In genomic region chr10:18254086-18254485, GRCh38 we compare ENCODE assay signal across 19 cellular contexts.
DNase-seq lines count a peak whose midpoint lies in the region; ATAC-seq and TF ChIP-seq lines count a peak whose summit lies in the region.
"Had no signal": no experiment of that assay in that cellular context is flagged by ENCODE, and none has a peak within 500 bp of the region (broad histone marks: within the 10 kb centered on the region; RNA-seq: fewer than 3 reads in every experiment).

No MANE protein-coding gene starts in this region.

- H2AFZ ChIP-seq in GM23248: no peak overlapping the region
- no peak overlapping the region for H2AFZ ChIP-seq in mesenchymal stem cell (ENCODE audit: low read depth, low read length)

- TF ChIP-seq CTCF in vagina (IDR thresholded peaks at IDR 0.05): no peak

- H3K27ac ChIP-seq in GM23248 (no peak overlapping the region), mesenchymal stem cell (ENCODE audit: low read length, poor library complexity, severe bottlenecking) (no peak overlapping the region), vagina (no peak overlapping the region)
- H3K27ac ChIP-seq: Peyer's patch had no signal

- no peaks in the 10 kb centered on the region for H3K36me3 Mint-ChIP-seq in activated CD8-positive, alpha-beta memory T cell treated with anti-CD3 and anti-CD28 coated beads, Interleukin-2, amount 10 ng/mL, durations not matched to agents 7 days and 5 days

- H3F3A ChIP-seq in GM23248 (ENCODE audit: insufficient read depth): peaks cover 9% of the 10 kb centered on the region; the same call in 1 of the 2 replicates

- H3K9me3 ChIP-seq in GM23248 (ENCODE audit: low read depth) (no peaks in the 10 kb centered on the region), mesenchymal stem cell (ENCODE audit: control insufficient read depth, low read length) (no peaks in the 10 kb centered on the region), vagina (no peaks in the 10 kb centered on the region)
- H3K9me3 ChIP-seq: BE2C, Peyer's patch had no signal

- CTCF ChIA-PET in activated CD8-positive, alpha-beta memory T cell treated with anti-CD3 and anti-CD28 coated beads, Interleukin-2, amount 10 ng/mL, durations not matched to agents 7 days and 5 days (lab: Charles Lee): no interaction called here

- no peak overlapping the region for H2BK15ac ChIP-seq in mesenchymal stem cell (ENCODE audit: low read depth, poor library complexity, severe bottlenecking)

- no peaks in the 10 kb centered on the region for H3K27me3 Mint-ChIP-seq in activated CD8-positive, alpha-beta memory T cell treated with anti-CD3 and anti-CD28 coated beads, Interleukin-2, amount 10 ng/mL, durations not matched to agents 7 days and 5 days

- H3K79me2 ChIP-seq in GM23248 (ENCODE audit: insufficient read depth): no peaks in the 10 kb centered on the region

- H3K18ac ChIP-seq in mesenchymal stem cell (ENCODE audit: low read depth in 1 of 2, low read length in 2 of 2): no peak overlapping the region

- H3K4me2 ChIP-seq in GM23248 (ENCODE audit: unreplicated experiment) (no peak overlapping the region), mesenchymal stem cell (ENCODE audit: low read length, poor library complexity, severe bottlenecking) (no peak overlapping the region)

- H3K9me2 ChIP-seq in GM23248 (ENCODE audit: insufficient read depth): no peaks in the 10 kb centered on the region

- DNase-seq in GM23248 (peak; percentile 41), fibroblast of gingiva (ENCODE audit: low read depth) (peak; percentile 76), mesenchymal stem cell (no peak), globus pallidus (ENCODE audit: low spot score) (no peak), vagina (ENCODE audit: extremely low spot score in 2 of 2) (no peak), hypothalamus (lab: John Stamatoyannopoulos, UW) (no peak)
- DNase-seq in activated CD8-positive, alpha-beta memory T cell treated with anti-CD3 and anti-CD28 coated beads, Interleukin-2, amount 10 ng/mL, durations not matched to agents 7 days and 5 days: no peak
- DNase-seq: BE2C, DMS53, GDM1, NCI-H1092, NCI-H1436, NCI-H187 treated with DMSO at 0.1 percent for 48 hours, NCI-H226, NCI-H510A treated with DMSO at 0.1 percent for 48 hours, NCI-H748 treated with DMSO at 0.1 percent for 48 hours, Peyer's patch had no signal

- H3K79me1 ChIP-seq in mesenchymal stem cell (replicated peaks; ENCODE audit: low read length, poor library complexity, severe bottlenecking): no peaks in the 10 kb centered on the region

- no peak overlapping the region for H3K4ac ChIP-seq in mesenchymal stem cell (ENCODE audit: low read depth in 1 of 2, low read length in 2 of 2)

- H3K23ac ChIP-seq in mesenchymal stem cell (ENCODE audit: low read length in 2 of 2): no peak overlapping the region

- H3K4me3 Mint-ChIP-seq in activated CD8-positive, alpha-beta memory T cell treated with anti-CD3 and anti-CD28 coated beads, Interleukin-2, amount 10 ng/mL, durations not matched to agents 7 days and 5 days: no peak overlapping the region

- WGBS in GM23248 (ENCODE audit: low coverage in 1 of 2, low lambda C conversion rate in 2 of 2, missing lambda C conversion rate in 2 of 2), 2 experiments: 47 to 53% methylated on average over 2 of the region's 2 CpGs
- WGBS in mesenchymal stem cell: 88% methylated on average over 1 of the region's 2 CpGs

- no peak overlapping the region for H3K14ac ChIP-seq in mesenchymal stem cell (ENCODE audit: low read length in 2 of 2)

- H4K20me1 ChIP-seq in GM23248 (ENCODE audit: insufficient read depth): no peaks in the 10 kb centered on the region

- no peak overlapping the region for H2BK120ac ChIP-seq in mesenchymal stem cell (ENCODE audit: low read depth, low read length)

- H3K27me3 ChIP-seq in GM23248 (replicated peaks; ENCODE audit: insufficient read depth): no peaks in the 10 kb centered on the region
- no peaks in the 10 kb centered on the region for H3K27me3 ChIP-seq in mesenchymal stem cell (ENCODE audit: control insufficient read depth in 1 of 2, insufficient read depth in 1 of 2, low read length in 2 of 2)
- no peaks in the 10 kb centered on the region for H3K27me3 ChIP-seq in vagina
- H3K27me3 ChIP-seq: BE2C, Peyer's patch had no signal

- peak; percentile 35; the same call in 2 of the 3 replicates for ATAC-seq in SK-N-SH treated with all-trans-retinoic acid at 6 μM for 48 hours
- ATAC-seq in activated CD8-positive, alpha-beta memory T cell treated with anti-CD3 and anti-CD28 coated beads, Interleukin-2, amount 10 ng/mL, durations not matched to agents 7 days and 5 days: no peak
- ATAC-seq: K562 had no signal

- in situ Hi-C loops in GM23248 (cut with MboI): no loop called here

- H3K4me1 ChIP-seq in GM23248 (ENCODE audit: insufficient read depth) (peaks cover 9% of the 10 kb centered on the region), mesenchymal stem cell (ENCODE audit: control insufficient read depth, insufficient read depth, low read depth, low read length) (no peaks in the 10 kb centered on the region), vagina (no peaks in the 10 kb centered on the region)
- H3K4me1 ChIP-seq: BE2C, Peyer's patch had no signal

- no peak overlapping the region for H2BK5ac ChIP-seq in mesenchymal stem cell (ENCODE audit: low read depth, low read length, poor library complexity, severe bottlenecking)

- H3K9me3 Mint-ChIP-seq in activated CD8-positive, alpha-beta memory T cell treated with anti-CD3 and anti-CD28 coated beads, Interleukin-2, amount 10 ng/mL, durations not matched to agents 7 days and 5 days (ENCODE audit: low read depth): no peaks in the 10 kb centered on the region

- intact Hi-C loops in vagina (cut with DNase I): no loop called here

- TF ChIP-seq POLR2A in vagina (IDR thresholded peaks at IDR 0.05): no peak

- no peak overlapping the region for H2AK5ac ChIP-seq in mesenchymal stem cell (ENCODE audit: low read length, severe bottlenecking)

- H4K8ac ChIP-seq in mesenchymal stem cell (ENCODE audit: low read length): no peak overlapping the region

- no peak overlapping the region for H4K91ac ChIP-seq in mesenchymal stem cell (ENCODE audit: low read length)

- H3K9ac ChIP-seq in GM23248 (no peak overlapping the region), mesenchymal stem cell (ENCODE audit: low read length) (peak overlapping the region; percentile 14)

- H3K27ac Mint-ChIP-seq in activated CD8-positive, alpha-beta memory T cell treated with anti-CD3 and anti-CD28 coated beads, Interleukin-2, amount 10 ng/mL, durations not matched to agents 7 days and 5 days: no peak overlapping the region

- H3K4me1 Mint-ChIP-seq in activated CD8-positive, alpha-beta memory T cell treated with anti-CD3 and anti-CD28 coated beads, Interleukin-2, amount 10 ng/mL, durations not matched to agents 7 days and 5 days: no peaks in the 10 kb centered on the region

- H3K4me3 ChIP-seq in GM23248 (no peak overlapping the region), mesenchymal stem cell (ENCODE audit: insufficient read depth in 1 of 2, low read depth in 1 of 2, low read length in 2 of 2) (peak overlapping the region in 1 of 2 experiments; percentile 36), vagina (no peak overlapping the region)
- H3K4me3 ChIP-seq: K562, Peyer's patch had no signal

- H2BK12ac ChIP-seq in mesenchymal stem cell (ENCODE audit: low read length in 2 of 2): no peak overlapping the region

- H3K36me3 ChIP-seq in GM23248 (ENCODE audit: low read depth) (no peaks in the 10 kb centered on the region), mesenchymal stem cell (ENCODE audit: control insufficient read depth in 1 of 2, insufficient read depth in 2 of 2, low read depth in 1 of 2, low read length in 2 of 2) (no peaks in the 10 kb centered on the region), vagina (no peaks in the 10 kb centered on the region)
- H3K36me3 ChIP-seq: BE2C, Peyer's patch had no signal

TF ChIP-seq in SK-N-SH treated with all-trans-retinoic acid at 6 μM for 48 hours, 23 proteins besides CTCF, POLR2A, EP300 and RAD21 (continues in another document):
- TF ChIP-seq, protein P1, sequence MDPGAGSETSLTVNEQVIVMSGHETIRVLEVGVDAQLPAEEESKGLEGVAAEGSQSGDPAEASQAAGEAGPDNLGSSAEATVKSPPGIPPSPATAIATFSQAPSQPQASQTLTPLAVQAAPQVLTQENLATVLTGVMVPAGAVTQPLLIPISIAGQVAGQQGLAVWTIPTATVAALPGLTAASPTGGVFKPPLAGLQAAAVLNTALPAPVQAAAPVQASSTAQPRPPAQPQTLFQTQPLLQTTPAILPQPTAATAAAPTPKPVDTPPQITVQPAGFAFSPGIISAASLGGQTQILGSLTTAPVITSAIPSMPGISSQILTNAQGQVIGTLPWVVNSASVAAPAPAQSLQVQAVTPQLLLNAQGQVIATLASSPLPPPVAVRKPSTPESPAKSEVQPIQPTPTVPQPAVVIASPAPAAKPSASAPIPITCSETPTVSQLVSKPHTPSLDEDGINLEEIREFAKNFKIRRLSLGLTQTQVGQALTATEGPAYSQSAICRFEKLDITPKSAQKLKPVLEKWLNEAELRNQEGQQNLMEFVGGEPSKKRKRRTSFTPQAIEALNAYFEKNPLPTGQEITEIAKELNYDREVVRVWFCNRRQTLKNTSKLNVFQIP (CRISPR knock-in tag; IDR thresholded peaks at IDR 0.05; ENCODE audit: borderline replicate concordance, low read depth): no peak
- TF ChIP-seq TSHZ2 (CRISPR knock-in tag; IDR thresholded peaks at IDR 0.05) (no peak), ESRRG (CRISPR knock-in tag; IDR thresholded peaks at IDR 0.05) (no peak), ZFP3 (CRISPR knock-in tag; IDR thresholded peaks at IDR 0.05) (no peak), PPARA (CRISPR knock-in tag; IDR thresholded peaks at IDR 0.05; ENCODE audit: borderline replicate concordance) (no peak), ZNF70 (CRISPR knock-in tag; IDR thresholded peaks at IDR 0.05) (no peak)

Comparison
In these comparisons a context has a peak if more than half of its experiments do, and no peak if none do; other contexts are left out.
1. DNase-seq: peak in GM23248 (single experiment) and fibroblast of gingiva (single experiment); none in mesenchymal stem cell (single experiment), activated CD8-positive, alpha-beta memory T cell treated with anti-CD3 and anti-CD28 coated beads, Interleukin-2, amount 10 ng/mL, durations not matched to agents 7 days and 5 days (single experiment), globus pallidus (single experiment), vagina (0 of 2) and hypothalamus (0 of 51).